ENCODE assay signal across 11 cellular contexts in the genomic region with DNA sequence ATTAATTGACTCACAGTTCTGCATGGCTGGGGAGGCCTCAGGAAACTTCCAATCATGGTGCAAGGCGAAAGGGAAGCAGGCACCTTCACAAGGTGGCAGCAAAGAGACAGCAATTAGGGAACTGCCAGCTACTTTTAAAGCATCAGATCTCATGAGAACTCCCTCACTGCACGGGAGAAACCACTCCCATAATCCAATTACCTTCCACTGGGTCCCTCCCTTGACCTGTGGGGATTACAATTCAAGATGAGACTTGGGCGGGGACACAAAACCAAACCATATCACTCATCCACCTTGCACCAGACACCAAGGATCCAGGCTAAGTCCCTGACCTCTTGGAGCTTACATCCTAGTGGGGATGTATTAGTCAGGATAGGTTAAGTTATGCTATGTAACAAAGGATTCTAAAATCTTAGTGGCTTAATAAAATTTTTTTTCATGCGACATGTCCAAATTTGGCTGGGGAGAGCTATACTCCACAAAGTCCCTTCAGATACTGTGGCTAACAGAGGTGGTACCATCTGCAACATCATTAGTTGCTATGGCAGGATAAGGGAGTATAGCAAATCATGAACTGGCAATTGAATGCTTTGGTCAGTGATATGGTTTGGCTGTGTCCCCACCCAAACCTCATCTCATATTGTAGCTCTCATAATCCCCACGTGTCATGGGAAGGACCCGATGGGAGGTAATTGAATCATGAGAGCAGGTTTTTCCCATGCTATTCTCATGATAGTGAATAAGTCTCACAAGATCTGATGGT. TPM values are rescaled to one million over a fixed set of nuclear protein-coding genes. Genes with fewer than 3 reads are reported as not detected.
DNase-seq lines count a peak whose midpoint lies in the region; ATAC-seq and TF ChIP-seq lines count a peak whose summit lies in the region.
"Had no signal": no experiment of that assay in that cellular context is flagged by ENCODE, and none has a peak within 500 bp of the region (broad histone marks: within the 10 kb centered on the region; RNA-seq: fewer than 3 reads in every experiment).

No MANE protein-coding gene starts in this region.

- no peak overlapping the region for H3K4me2 ChIP-seq in Loucy (ENCODE audit: low read depth, low read length, poor library complexity, severe bottlenecking)

- H3K4me1 ChIP-seq in Loucy (ENCODE audit: insufficient read depth, low read length, poor library complexity, severe bottlenecking): no peaks in the 10 kb centered on the region

- ATAC-seq in activated CD8-positive, alpha-beta memory T cell treated with anti-CD3 and anti-CD28 coated beads, Interleukin-2, amount 10 ng/mL, durations not matched to agents 7 days and 5 days: no peak
- no peak for ATAC-seq in HG03457 (IDR thresholded peaks at IDR 0.05; ENCODE audit: unreplicated experiment)

- peak; percentile 49 for TF ChIP-seq CTCF in Loucy (conservative IDR thresholded peaks at IDR 0.05; ENCODE audit: low read length)

- CTCF ChIA-PET in activated CD8-positive, alpha-beta memory T cell treated with anti-CD3 and anti-CD28 coated beads, Interleukin-2, amount 10 ng/mL, durations not matched to agents 7 days and 5 days (lab: Charles Lee): interaction anchor here (0.9 to 1.7 kb wide), 5 partner anchors 11 to 192 kb away, joined by 3 to 4 read pairs (median 3); a partner anchor contains a TSS

- DNase-seq in activated naive CD4-positive, alpha-beta T cell (lab: John Stamatoyannopoulos, UW): no peak
- peak; percentile 41 for DNase-seq in activated CD8-positive, alpha-beta memory T cell treated with anti-CD3 and anti-CD28 coated beads, Interleukin-2, amount 10 ng/mL, durations not matched to agents 7 days and 5 days
- DNase-seq in stimulated activated CD8-positive, alpha-beta memory T cell treated with anti-CD3 and anti-CD28 coated beads, Interleukin-4, amount 100 ng/mL, for 48 hours: peak; percentile 24
- DNase-seq in SKM-1 (lab: John Stamatoyannopoulos, UW; ENCODE audit: unreplicated experiment): no peak
- no peak for DNase-seq in stimulated activated CD4-positive, alpha-beta T cell treated with anti-CD3 and anti-CD28 coated beads, Interleukin-2, amount 100 ng/mL, for 24 hours
- DNase-seq: Caco-2, MG63, substantia nigra had no signal

- no peaks in the 10 kb centered on the region for H3K36me3 ChIP-seq in Loucy (ENCODE audit: insufficient read depth, low read length)
- H3K36me3 ChIP-seq: MG63 had no signal

- no peaks in the 10 kb centered on the region for H3K27me3 Mint-ChIP-seq in activated naive CD4-positive, alpha-beta T cell treated with anti-CD3 and anti-CD28 coated beads, Interleukin-2, amount 50 U/mL, for 24 hours
- peaks cover 4% of the 10 kb centered on the region for H3K27me3 Mint-ChIP-seq in activated CD8-positive, alpha-beta memory T cell treated with anti-CD3 and anti-CD28 coated beads, Interleukin-2, amount 10 ng/mL, durations not matched to agents 7 days and 5 days

- H3K4me1 Mint-ChIP-seq in activated naive CD4-positive, alpha-beta T cell treated with anti-CD3 and anti-CD28 coated beads, Interleukin-2, amount 50 U/mL, for 24 hours: peaks cover 48% of the 10 kb centered on the region
- H3K4me1 Mint-ChIP-seq in activated CD8-positive, alpha-beta memory T cell treated with anti-CD3 and anti-CD28 coated beads, Interleukin-2, amount 10 ng/mL, durations not matched to agents 7 days and 5 days: peaks cover 12% of the 10 kb centered on the region

- H3K9me2 ChIP-seq in Loucy (replicated peaks; ENCODE audit: low read depth, low read length): no peaks in the 10 kb centered on the region

- peak overlapping the region; percentile 35 for H3K27ac Mint-ChIP-seq in activated naive CD4-positive, alpha-beta T cell treated with anti-CD3 and anti-CD28 coated beads, Interleukin-2, amount 50 U/mL, for 24 hours
- no peak overlapping the region for H3K27ac Mint-ChIP-seq in activated CD8-positive, alpha-beta memory T cell treated with anti-CD3 and anti-CD28 coated beads, Interleukin-2, amount 10 ng/mL, durations not matched to agents 7 days and 5 days

- no peaks in the 10 kb centered on the region for H3K27me3 ChIP-seq in Loucy (ENCODE audit: insufficient read depth, low read length, poor library complexity, severe bottlenecking)

- no peaks in the 10 kb centered on the region for H3F3A ChIP-seq in Loucy (ENCODE audit: low read depth)

- H3K9me3 ChIP-seq in Loucy (ENCODE audit: insufficient read depth, low read depth, low read length): no peaks in the 10 kb centered on the region; the same call in 1 of the 2 replicates

- peak overlapping the region; percentile 15 for H3K4me3 Mint-ChIP-seq in activated naive CD4-positive, alpha-beta T cell treated with anti-CD3 and anti-CD28 coated beads, Interleukin-2, amount 50 U/mL, for 24 hours
- no peak overlapping the region for H3K4me3 Mint-ChIP-seq in activated CD8-positive, alpha-beta memory T cell treated with anti-CD3 and anti-CD28 coated beads, Interleukin-2, amount 10 ng/mL, durations not matched to agents 7 days and 5 days

- no peaks in the 10 kb centered on the region for H3K79me2 ChIP-seq in Loucy (ENCODE audit: insufficient read depth, low read length)

- no peak overlapping the region for H3K9ac ChIP-seq in Loucy (ENCODE audit: low read depth, low read length, poor library complexity, severe bottlenecking)

- no peak overlapping the region for H3K4me3 ChIP-seq in Loucy (ENCODE audit: low read length, poor library complexity, severe bottlenecking)
- H3K4me3 ChIP-seq: MG63 had no signal

- peaks cover 13% of the 10 kb centered on the region for H3K9me3 Mint-ChIP-seq in activated naive CD4-positive, alpha-beta T cell treated with anti-CD3 and anti-CD28 coated beads, Interleukin-2, amount 50 U/mL, for 24 hours
- peaks cover 12% of the 10 kb centered on the region for H3K9me3 Mint-ChIP-seq in activated CD8-positive, alpha-beta memory T cell treated with anti-CD3 and anti-CD28 coated beads, Interleukin-2, amount 10 ng/mL, durations not matched to agents 7 days and 5 days (ENCODE audit: low read depth)

- peaks cover 8% of the 10 kb centered on the region for H3K36me3 Mint-ChIP-seq in activated naive CD4-positive, alpha-beta T cell treated with anti-CD3 and anti-CD28 coated beads, Interleukin-2, amount 50 U/mL, for 24 hours
- H3K36me3 Mint-ChIP-seq in activated CD8-positive, alpha-beta memory T cell treated with anti-CD3 and anti-CD28 coated beads, Interleukin-2, amount 10 ng/mL, durations not matched to agents 7 days and 5 days: peaks cover 18% of the 10 kb centered on the region

- no peak overlapping the region for H2AFZ ChIP-seq in Loucy (ENCODE audit: low read length)

- H4K20me1 ChIP-seq in Loucy (ENCODE audit: insufficient read depth, low read length, poor library complexity, severe bottlenecking): no peaks in the 10 kb centered on the region

RNA-seq across cellular contexts. Expression of a gene that starts 8.3 kb away (rescaled TPM):
- not detected for total RNA-seq in activated CD8-positive, alpha-beta memory T cell treated with anti-CD3 and anti-CD28 coated beads, Interleukin-2, amount 10 ng/mL, durations not matched to agents 7 days and 5 days
- total RNA-seq: Caco-2 had no signal

RNA-seq across cellular contexts. Expression of a gene that starts 12.0 kb away (rescaled TPM):
- 10 to 100 TPM in 1 of 2 experiments, 1 to 10 TPM in 1; 7.2 to 10.0 TPM for total RNA-seq in activated CD8-positive, alpha-beta memory T cell treated with anti-CD3 and anti-CD28 coated beads, Interleukin-2, amount 10 ng/mL, durations not matched to agents 7 days and 5 days

RNA-seq across cellular contexts. Expression of a gene that starts 31.9 kb away (rescaled TPM):
- 100 to 1,000 TPM; 138 to 154 TPM for total RNA-seq in activated CD8-positive, alpha-beta memory T cell treated with anti-CD3 and anti-CD28 coated beads, Interleukin-2, amount 10 ng/mL, durations not matched to agents 7 days and 5 days

RNA-seq across cellular contexts. Expression of a gene that starts 45.5 kb away (rescaled TPM):
- total RNA-seq in activated CD8-positive, alpha-beta memory T cell treated with anti-CD3 and anti-CD28 coated beads, Interleukin-2, amount 10 ng/mL, durations not matched to agents 7 days and 5 days: under 1 TPM; 0.55 to 0.77 TPM
- total RNA-seq: Caco-2 had no signal

RNA-seq across cellular contexts. Expression of a gene that starts 55.1 kb away (rescaled TPM):
- total RNA-seq in activated CD8-positive, alpha-beta memory T cell treated with anti-CD3 and anti-CD28 coated beads, Interleukin-2, amount 10 ng/mL, durations not matched to agents 7 days and 5 days: under 1 TPM in 1 of 2 experiments, not detected in 1; 0.26 TPM

Comparison
In these comparisons a context has a peak if more than half of its experiments do, and no peak if none do; other contexts are left out.
1. DNase-seq: peak in activated CD8-positive, alpha-beta memory T cell treated with anti-CD3 and anti-CD28 coated beads, Interleukin-2, amount 10 ng/mL, durations not matched to agents 7 days and 5 days (single experiment) and stimulated activated CD8-positive, alpha-beta memory T cell treated with anti-CD3 and anti-CD28 coated beads, Interleukin-4, amount 100 ng/mL, for 48 hours (single experiment); none in activated naive CD4-positive, alpha-beta T cell (0 of 4), SKM-1 (single experiment) and stimulated activated CD4-positive, alpha-beta T cell treated with anti-CD3 and anti-CD28 coated beads, Interleukin-2, amount 100 ng/mL, for 24 hours (0 of 2).